In the genomic region with DNA sequence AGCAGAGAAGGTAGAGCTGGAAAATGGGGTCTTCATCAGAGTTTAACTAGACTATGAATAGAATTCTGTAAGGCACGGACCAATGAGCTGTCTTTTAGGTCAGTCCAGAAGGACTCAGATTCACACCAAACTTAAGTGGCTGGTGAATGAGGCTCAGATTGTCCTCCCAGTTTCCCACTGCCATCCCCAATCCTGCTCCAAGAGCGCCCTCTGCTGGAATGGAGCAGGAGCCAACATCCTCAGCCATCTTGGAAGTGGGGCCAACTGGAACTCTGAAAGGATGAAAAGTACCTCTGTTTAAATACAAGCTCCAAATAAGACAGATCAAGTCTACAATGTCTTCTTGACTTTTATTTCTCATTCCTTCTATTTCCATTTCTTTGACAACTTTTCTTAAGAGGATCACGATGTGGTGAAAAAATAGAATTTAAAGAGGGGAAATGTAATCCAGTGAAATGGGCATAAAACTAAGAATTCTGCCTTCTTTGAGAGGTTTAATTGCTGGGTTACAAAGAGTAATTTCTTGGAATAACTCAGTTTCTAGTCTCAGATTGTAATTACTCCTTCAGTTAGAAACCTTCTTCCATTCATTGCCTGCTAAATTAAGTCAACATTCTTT, we compare ENCODE assay signal across 7 cellular contexts.
DNase-seq lines count a peak whose midpoint lies in the region; ATAC-seq and TF ChIP-seq lines count a peak whose summit lies in the region.

No MANE protein-coding gene starts in this region.

- peaks cover 8% of the 10 kb centered on the region for H3K4me1 ChIP-seq in fibroblast of lung (ENCODE audit: control insufficient read depth, extremely low read depth, insufficient read depth, low read length)

- DNase-seq in KBM-7 (peak; percentile 84), OCI-M1 (lab: John Stamatoyannopoulos, UW) (peak; percentile 73), fibroblast of lung (ENCODE audit: low read depth in 2 of 2) (peak; percentile 79 to 93), neural crest cell (ENCODE audit: low read depth, low spot score) (peak; percentile 93)
- peak; percentile 67 for DNase-seq in activated T-cell treated with anti-CD3 and anti-CD28 coated beads, Interleukin-2, amount 50 U/mL, for 1 hour
- peak; percentile 74 to 81 for DNase-seq in stimulated activated naive CD8-positive, alpha-beta T cell treated with anti-CD3 and anti-CD28 coated beads, Interleukin-15, amount 100 ng/mL, for 72 hours

- H2AFZ ChIP-seq in fibroblast of lung (ENCODE audit: low read length): no peak overlapping the region

- H3K9me3 ChIP-seq in fibroblast of lung (ENCODE audit: control insufficient read depth, insufficient read depth, low read depth, low read length): no peaks in the 10 kb centered on the region

- H3K27ac ChIP-seq in fibroblast of lung (ENCODE audit: insufficient read depth, low read length): no peak overlapping the region

- H3K27ac Mint-ChIP-seq in neural crest cell (ENCODE audit: unreplicated experiment): no peak overlapping the region
- H3K27ac Mint-ChIP-seq in stimulated activated naive CD8-positive, alpha-beta T cell treated with anti-CD3 and anti-CD28 coated beads, Interleukin-15, amount 100 ng/mL, for 72 hours: no peak overlapping the region

- in situ Hi-C loops in KBM-7 (cut with MboI; ENCODE audit: low pct_unique_long_range_greater_than_20kb, low sequenced_read_pairs): loop anchor here (10.0 to 25.0 kb wide), 2 partner anchors 183 to 1220 kb away; no protein-coding TSS in a partner anchor

- no peaks in the 10 kb centered on the region for H3K36me3 ChIP-seq in fibroblast of lung (ENCODE audit: control insufficient read depth, insufficient read depth, low read length)

- no peak overlapping the region for H3K4me2 ChIP-seq in fibroblast of lung (ENCODE audit: extremely low read depth, insufficient read depth, low read length)

- H3K4me3 ChIP-seq in GM12875 (ENCODE audit: low read depth, low read length): no peak overlapping the region
- H3K4me3 ChIP-seq in fibroblast of lung (replicated peaks in 1 of 4; ENCODE audit: control extremely low read depth in 1 of 4, insufficient read depth in 1 of 4, low read depth in 3 of 4, low read length in 4 of 4): no peak overlapping the region

- no peaks in the 10 kb centered on the region for H3K36me3 Mint-ChIP-seq in neural crest cell (ENCODE audit: low read depth)

- peak overlapping the region; percentile 23 for H3K4me3 Mint-ChIP-seq in neural crest cell
- no peak overlapping the region for H3K4me3 Mint-ChIP-seq in stimulated activated naive CD8-positive, alpha-beta T cell treated with anti-CD3 and anti-CD28 coated beads, Interleukin-15, amount 100 ng/mL, for 72 hours

- H3K4me1 Mint-ChIP-seq in neural crest cell: no peaks in the 10 kb centered on the region
- peaks cover 52% of the 10 kb centered on the region for H3K4me1 Mint-ChIP-seq in stimulated activated naive CD8-positive, alpha-beta T cell treated with anti-CD3 and anti-CD28 coated beads, Interleukin-15, amount 100 ng/mL, for 72 hours

- TF ChIP-seq CTCF in GM12875 (IDR thresholded peaks at IDR 0.05; ENCODE audit: borderline replicate concordance, insufficient read depth, low read depth, low read length): peak; percentile 80
- TF ChIP-seq CTCF in fibroblast of lung (conservative IDR thresholded peaks at IDR 0.05 in 1 of 2, IDR thresholded peaks at IDR 0.05 in 1 of 2; ENCODE audit: low read depth in 1 of 2, low read length in 2 of 2): peak; percentile 94 to 97
- peak; percentile 98 for TF ChIP-seq CTCF in neural crest cell (conservative IDR thresholded peaks at IDR 0.05)

- H3K9ac ChIP-seq in fibroblast of lung (ENCODE audit: insufficient read depth, low read length): no peak overlapping the region

- H3K79me2 ChIP-seq in fibroblast of lung (ENCODE audit: control insufficient read depth, insufficient read depth, low read length): no peaks in the 10 kb centered on the region

- H3K9me3 Mint-ChIP-seq in neural crest cell: no peaks in the 10 kb centered on the region
- no peaks in the 10 kb centered on the region for H3K9me3 Mint-ChIP-seq in stimulated activated naive CD8-positive, alpha-beta T cell treated with anti-CD3 and anti-CD28 coated beads, Interleukin-15, amount 100 ng/mL, for 72 hours

- H3K27me3 Mint-ChIP-seq in neural crest cell (ENCODE audit: low read depth): no peaks in the 10 kb centered on the region
- peaks cover 2% of the 10 kb centered on the region for H3K27me3 Mint-ChIP-seq in stimulated activated naive CD8-positive, alpha-beta T cell treated with anti-CD3 and anti-CD28 coated beads, Interleukin-15, amount 100 ng/mL, for 72 hours

- no peaks in the 10 kb centered on the region for H4K20me1 ChIP-seq in fibroblast of lung (ENCODE audit: control insufficient read depth, extremely low read depth, insufficient read depth, low read length)

- H3K27me3 ChIP-seq in fibroblast of lung (ENCODE audit: control insufficient read depth, insufficient read depth, low read length): no peaks in the 10 kb centered on the region

- ATAC-seq in stimulated activated naive CD8-positive, alpha-beta T cell treated with anti-CD3 and anti-CD28 coated beads, Interleukin-15, amount 100 ng/mL, for 72 hours: peak; percentile 63
